Comparison of ENCODE assay signal across 14 cellular contexts in genomic region chr14:103209054-103209453, GRCh38.
DNase-seq lines count a peak whose midpoint lies in the region; ATAC-seq and TF ChIP-seq lines count a peak whose summit lies in the region.
"Had no signal": no experiment of that assay in that cellular context is flagged by ENCODE, and none has a peak within 500 bp of the region (broad histone marks: within the 10 kb centered on the region; RNA-seq: fewer than 3 reads in every experiment).

No MANE protein-coding gene starts in this region.

- TF ChIP-seq CTCF in endodermal cell (conservative IDR thresholded peaks at IDR 0.05) (peak; percentile 54), nephron progenitor cell (IDR thresholded peaks at IDR 0.05) (no peak)

- no peaks in the 10 kb centered on the region for H3K4me1 Mint-ChIP-seq in endodermal cell
- H3K4me1 Mint-ChIP-seq in nephron progenitor cell: peaks cover 20% of the 10 kb centered on the region
- no peaks in the 10 kb centered on the region for H3K4me1 Mint-ChIP-seq in activated T-helper 2 cell treated with anti-CD3 and anti-CD28 coated beads, Interferon-gamma antibody, Interleukin-2, Interleukin-4, amounts not matched to agents 10 μg/mL and 5 μg/mL and 100 μg/mL, durations not matched to agents 14 hours and 24 hours and 36 hours (ENCODE audit: low read depth)
- H3K4me1 Mint-ChIP-seq: activated CD8-positive, alpha-beta memory T cell treated with anti-CD3 and anti-CD28 coated beads, Interleukin-2, amount 10 ng/mL, durations not matched to agents 7 days and 5 days; IgD-negative memory B cell had no signal

- peaks cover 14% of the 10 kb centered on the region for H3K36me3 ChIP-seq in ACC112 (ENCODE audit: insufficient read depth, low read length)
- H3K36me3 ChIP-seq in endodermal cell (ENCODE audit: control insufficient read depth, insufficient read depth, low read length): no peaks in the 10 kb centered on the region

- no peak overlapping the region for H3K9ac ChIP-seq in endodermal cell (ENCODE audit: extremely low read depth, low read length, poor library complexity, severe bottlenecking)

- H3K27me3 Mint-ChIP-seq in endodermal cell (ENCODE audit: insufficient read depth) (peaks cover 45% of the 10 kb centered on the region), nephron progenitor cell (ENCODE audit: low read depth, poor library complexity) (peaks cover 73% of the 10 kb centered on the region)
- H3K27me3 Mint-ChIP-seq in activated T-helper 2 cell treated with anti-CD3 and anti-CD28 coated beads, Interferon-gamma antibody, Interleukin-2, Interleukin-4, amounts not matched to agents 10 μg/mL and 5 μg/mL and 100 μg/mL, durations not matched to agents 14 hours and 24 hours and 36 hours (ENCODE audit: low read depth): peaks cover 23% of the 10 kb centered on the region

- intact Hi-C loops in activated T-helper 2 cell treated with anti-CD3 and anti-CD28 coated beads, Interferon-gamma antibody, Interleukin-2, Interleukin-4, amounts not matched to agents 10 μg/mL and 5 μg/mL and 100 μg/mL, durations not matched to agents 14 hours and 24 hours and 36 hours (cut with micrococcal nuclease): no loop called here

- peaks cover 29% of the 10 kb centered on the region for H3K9me3 ChIP-seq in endodermal cell (ENCODE audit: control insufficient read depth, low read length)

- WGBS in endodermal cell (ENCODE audit: insufficient coverage in 1 of 2, insufficient read length in 1 of 2), 2 experiments: 56% methylated on average over 4 of the region's 4 CpGs; no CpG with 5 or more reads in 1 of the 2 experiments

- H3K27me3 ChIP-seq in ACC112 (ENCODE audit: insufficient read depth, low read length) (no peaks in the 10 kb centered on the region), endodermal cell (ENCODE audit: control insufficient read depth, insufficient read depth, low read length, poor library complexity, severe bottlenecking) (peaks cover 31% of the 10 kb centered on the region)

- no peak overlapping the region for H3K27ac Mint-ChIP-seq in endodermal cell
- no peak overlapping the region for H3K27ac Mint-ChIP-seq in nephron progenitor cell
- no peak overlapping the region for H3K27ac Mint-ChIP-seq in activated T-helper 2 cell treated with anti-CD3 and anti-CD28 coated beads, Interferon-gamma antibody, Interleukin-2, Interleukin-4, amounts not matched to agents 10 μg/mL and 5 μg/mL and 100 μg/mL, durations not matched to agents 14 hours and 24 hours and 36 hours
- H3K27ac Mint-ChIP-seq: activated CD8-positive, alpha-beta memory T cell treated with anti-CD3 and anti-CD28 coated beads, Interleukin-2, amount 10 ng/mL, durations not matched to agents 7 days and 5 days; activated naive CD4-positive, alpha-beta T cell treated with anti-CD3 and anti-CD28 coated beads, Interleukin-2, amount 50 U/mL, for 24 hours; IgD-negative memory B cell; naive thymus-derived CD8-positive, alpha-beta T cell had no signal

- DNase-seq in HuH-7 (ENCODE audit: low spot score): peak; percentile 72
- DNase-seq in endodermal cell: no peak
- DNase-seq in nephron progenitor cell: no peak
- no peak for DNase-seq in activated T-helper 2 cell treated with anti-CD3 and anti-CD28 coated beads, Interferon-gamma antibody, Interleukin-2, Interleukin-4, amounts not matched to agents 10 μg/mL and 5 μg/mL and 100 μg/mL, durations not matched to agents 14 hours and 24 hours and 36 hours (ENCODE audit: low spot score)
- no peak for DNase-seq in OCI-M1 (lab: John Stamatoyannopoulos, UW)
- DNase-seq: activated CD8-positive, alpha-beta memory T cell treated with anti-CD3 and anti-CD28 coated beads, Interleukin-2, amount 10 ng/mL, durations not matched to agents 7 days and 5 days; naive thymus-derived CD8-positive, alpha-beta T cell; NCI-H1417 had no signal

- peaks cover 28% of the 10 kb centered on the region for H3K79me2 ChIP-seq in ACC112 (ENCODE audit: control insufficient read depth, insufficient read depth, low read length, unreplicated experiment)

- H3K9me3 Mint-ChIP-seq in endodermal cell (peaks cover 21% of the 10 kb centered on the region), nephron progenitor cell (peaks cover 28% of the 10 kb centered on the region)
- peaks cover 12% of the 10 kb centered on the region for H3K9me3 Mint-ChIP-seq in activated T-helper 2 cell treated with anti-CD3 and anti-CD28 coated beads, Interferon-gamma antibody, Interleukin-2, Interleukin-4, amounts not matched to agents 10 μg/mL and 5 μg/mL and 100 μg/mL, durations not matched to agents 14 hours and 24 hours and 36 hours

- H2AFZ ChIP-seq in ACC112 (ENCODE audit: low read length, unreplicated experiment): no peak overlapping the region

- H3K4me3 Mint-ChIP-seq in endodermal cell (no peak overlapping the region), nephron progenitor cell (peak overlapping the region; percentile 75)
- no peak overlapping the region for H3K4me3 Mint-ChIP-seq in activated T-helper 2 cell treated with anti-CD3 and anti-CD28 coated beads, Interferon-gamma antibody, Interleukin-2, Interleukin-4, amounts not matched to agents 10 μg/mL and 5 μg/mL and 100 μg/mL, durations not matched to agents 14 hours and 24 hours and 36 hours (ENCODE audit: low read depth)
- H3K4me3 Mint-ChIP-seq: activated CD8-positive, alpha-beta memory T cell treated with anti-CD3 and anti-CD28 coated beads, Interleukin-2, amount 10 ng/mL, durations not matched to agents 7 days and 5 days; activated naive CD4-positive, alpha-beta T cell treated with anti-CD3 and anti-CD28 coated beads, Interleukin-2, amount 50 U/mL, for 24 hours; IgD-negative memory B cell had no signal

- H3K4me1 ChIP-seq in ACC112 (ENCODE audit: control insufficient read depth, insufficient read depth, low read length, unreplicated experiment) (peaks cover 20% of the 10 kb centered on the region), endodermal cell (ENCODE audit: control insufficient read depth, insufficient read depth, low read length) (no peaks in the 10 kb centered on the region)

- H3K4me3 ChIP-seq in ACC112 (ENCODE audit: low read depth, low read length) (peak overlapping the region; percentile 81), endodermal cell (ENCODE audit: low read length) (no peak overlapping the region)
- H3K4me3 ChIP-seq: coronary artery had no signal

- peaks cover 2% of the 10 kb centered on the region for H3K36me3 Mint-ChIP-seq in endodermal cell (ENCODE audit: low read depth)
- H3K36me3 Mint-ChIP-seq in nephron progenitor cell (ENCODE audit: low read depth): peaks cover 8% of the 10 kb centered on the region
- no peaks in the 10 kb centered on the region for H3K36me3 Mint-ChIP-seq in activated T-helper 2 cell treated with anti-CD3 and anti-CD28 coated beads, Interferon-gamma antibody, Interleukin-2, Interleukin-4, amounts not matched to agents 10 μg/mL and 5 μg/mL and 100 μg/mL, durations not matched to agents 14 hours and 24 hours and 36 hours (ENCODE audit: low read depth)
- H3K36me3 Mint-ChIP-seq: IgD-negative memory B cell had no signal

- ATAC-seq in GM18519 (IDR thresholded peaks at IDR 0.05; ENCODE audit: low FRiP score, unreplicated experiment) (no peak), GM18861 (IDR thresholded peaks at IDR 0.05; ENCODE audit: unreplicated experiment) (no peak)
- ATAC-seq: activated CD8-positive, alpha-beta memory T cell treated with anti-CD3 and anti-CD28 coated beads, Interleukin-2, amount 10 ng/mL, durations not matched to agents 7 days and 5 days; naive thymus-derived CD8-positive, alpha-beta T cell had no signal

- H3K27ac ChIP-seq in ACC112 (ENCODE audit: low read depth, low read length): peak overlapping the region; percentile 79
- H3K27ac ChIP-seq in endodermal cell (ENCODE audit: low read depth, low read length): no peak overlapping the region
- H3K27ac ChIP-seq: coronary artery had no signal
